ENCODE assay signal across 1 cellular context in genomic region chr1:8026153-8026975, GRCh38.
TF ChIP-seq lines count a peak whose summit lies in the region.

A gene with protein sequence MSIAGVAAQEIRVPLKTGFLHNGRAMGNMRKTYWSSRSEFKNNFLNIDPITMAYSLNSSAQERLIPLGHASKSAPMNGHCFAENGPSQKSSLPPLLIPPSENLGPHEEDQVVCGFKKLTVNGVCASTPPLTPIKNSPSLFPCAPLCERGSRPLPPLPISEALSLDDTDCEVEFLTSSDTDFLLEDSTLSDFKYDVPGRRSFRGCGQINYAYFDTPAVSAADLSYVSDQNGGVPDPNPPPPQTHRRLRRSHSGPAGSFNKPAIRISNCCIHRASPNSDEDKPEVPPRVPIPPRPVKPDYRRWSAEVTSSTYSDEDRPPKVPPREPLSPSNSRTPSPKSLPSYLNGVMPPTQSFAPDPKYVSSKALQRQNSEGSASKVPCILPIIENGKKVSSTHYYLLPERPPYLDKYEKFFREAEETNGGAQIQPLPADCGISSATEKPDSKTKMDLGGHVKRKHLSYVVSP (minus strand): TSS chr1:8026309. CDS start chr1:8015619, 10,690 bp downstream.

TF ChIP-seq in H1, 55 proteins besides CTCF, POLR2A, EP300 and RAD21 (continued from another document):
- TF ChIP-seq, protein P1, sequence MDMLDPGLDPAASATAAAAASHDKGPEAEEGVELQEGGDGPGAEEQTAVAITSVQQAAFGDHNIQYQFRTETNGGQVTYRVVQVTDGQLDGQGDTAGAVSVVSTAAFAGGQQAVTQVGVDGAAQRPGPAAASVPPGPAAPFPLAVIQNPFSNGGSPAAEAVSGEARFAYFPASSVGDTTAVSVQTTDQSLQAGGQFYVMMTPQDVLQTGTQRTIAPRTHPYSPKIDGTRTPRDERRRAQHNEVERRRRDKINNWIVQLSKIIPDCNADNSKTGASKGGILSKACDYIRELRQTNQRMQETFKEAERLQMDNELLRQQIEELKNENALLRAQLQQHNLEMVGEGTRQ (IDR thresholded peaks at IDR 0.05; ENCODE audit: low read length) = no peak
- TF ChIP-seq SIRT6 (IDR thresholded peaks at IDR 0.05; ENCODE audit: low read length) (no peak), MAFK (IDR thresholded peaks at IDR 0.05; ENCODE audit: low read depth, low read length) (no peak), CBX8 (IDR thresholded peaks at IDR 0.05; ENCODE audit: borderline replicate concordance, low read depth, low read length) (no peak), CHD1 (IDR thresholded peaks at IDR 0.05; ENCODE audit: low read depth, low read length) (no peak), HDAC2 (IDR thresholded peaks at IDR 0.05; ENCODE audit: borderline replicate concordance in 1 of 2, low read depth in 2 of 2, low read length in 2 of 2) (0 out of 4 replicates have a peak, but pooled peaks of 1 of the 2 experiments have one; percentile 27), KDM4A (IDR thresholded peaks at IDR 0.05; ENCODE audit: low read depth, low read length, severe bottlenecking) (peak; percentile 81), GTF2F1 (IDR thresholded peaks at IDR 0.05; ENCODE audit: borderline replicate concordance, low read depth, low read length) (peak; percentile 91), FOSL1 (IDR thresholded peaks at IDR 0.05; ENCODE audit: insufficient read depth, low read depth, low read length) (no peak), CBX5 (IDR thresholded peaks at IDR 0.05; ENCODE audit: low read depth, low read length) (no peak), SAP30 (IDR thresholded peaks at IDR 0.05; ENCODE audit: insufficient read depth, insufficient replicate concordance, low read length) (no peak), CHD2 (IDR thresholded peaks at IDR 0.05; ENCODE audit: low read length) (peak; percentile 64; the same call in 1 of the 2 replicates), ZNF274 (IDR thresholded peaks at IDR 0.05; ENCODE audit: borderline replicate concordance, extremely low read depth, low read length) (no peak), SP1 (IDR thresholded peaks at IDR 0.05; ENCODE audit: low read depth, low read length) (peak; percentile 78), GABPA (IDR thresholded peaks at IDR 0.05; ENCODE audit: borderline replicate concordance, insufficient read depth, low read length) (no peak), SP2 (IDR thresholded peaks at IDR 0.05; ENCODE audit: low read length) (no peak), POLR2AphosphoS5 (IDR thresholded peaks at IDR 0.05; ENCODE audit: low read depth, low read length) (peak; percentile 91), POU5F1 (IDR thresholded peaks at IDR 0.05; ENCODE audit: low read depth, low read length) (no peak), YY1 (IDR thresholded peaks at IDR 0.05; ENCODE audit: low read depth, low read length) (no peak), JUN (IDR thresholded peaks at IDR 0.05; ENCODE audit: low read depth, low read length) (no peak), KDM5A (IDR thresholded peaks at IDR 0.05; ENCODE audit: low read length) (no peak), PHF8 (conservative IDR thresholded peaks at IDR 0.05; ENCODE audit: low read depth, low read length) (no peak; the same call in 1 of the 2 replicates), RBBP5 (IDR thresholded peaks at IDR 0.05; ENCODE audit: borderline replicate concordance, low read depth, low read length) (peak; percentile 66; the same call in 1 of the 2 replicates), CREB1 (IDR thresholded peaks at IDR 0.05) (peak; percentile 68; the same call in 1 of the 2 replicates), SUZ12 (IDR thresholded peaks at IDR 0.05; ENCODE audit: low read length) (no peak), CTBP2 (IDR thresholded peaks at IDR 0.05; ENCODE audit: borderline replicate concordance, insufficient read depth, insufficient read length, low read length) (no peak), MAX (IDR thresholded peaks at IDR 0.05) (peak; percentile 99), TEAD4 (IDR thresholded peaks at IDR 0.05; ENCODE audit: low read depth, low read length) (no peak), NANOG (IDR thresholded peaks at IDR 0.05; ENCODE audit: insufficient read depth, low read depth, low read length, poor library complexity, severe bottlenecking) (no peak), NRF1 (IDR thresholded peaks at IDR 0.05; ENCODE audit: low read depth, low read length) (peak; percentile 41), TAF7 (optimal IDR thresholded peaks at IDR 0.05; ENCODE audit: borderline replicate concordance, low read depth, low read length) (peak; percentile 54), ASH2L (IDR thresholded peaks at IDR 0.05; ENCODE audit: low read length) (no peak), BRCA1 (IDR thresholded peaks at IDR 0.05; ENCODE audit: low read depth, low read length) (0 out of 2 replicates have a peak, but pooled peaks have one; percentile 4), E2F6 (IDR thresholded peaks at IDR 0.05) (peak; percentile 96), SRF (IDR thresholded peaks at IDR 0.05; ENCODE audit: low read depth, low read length) (no peak), EZH2 (IDR thresholded peaks at IDR 0.05; ENCODE audit: low read depth, low read length, severe bottlenecking) (no peak), HDAC6 (IDR thresholded peaks at IDR 0.05; ENCODE audit: low read depth, low read length) (no peak), RXRA (IDR thresholded peaks at IDR 0.05; ENCODE audit: insufficient read depth, low read depth, low read length) (no peak), BCL11A (IDR thresholded peaks at IDR 0.05; ENCODE audit: low read depth in 2 of 2, low read length in 2 of 2) (no peak), RFX5 (IDR thresholded peaks at IDR 0.05; ENCODE audit: borderline replicate concordance, low read depth, low read length) (no peak)
- TF ChIP-seq, protein P2, sequence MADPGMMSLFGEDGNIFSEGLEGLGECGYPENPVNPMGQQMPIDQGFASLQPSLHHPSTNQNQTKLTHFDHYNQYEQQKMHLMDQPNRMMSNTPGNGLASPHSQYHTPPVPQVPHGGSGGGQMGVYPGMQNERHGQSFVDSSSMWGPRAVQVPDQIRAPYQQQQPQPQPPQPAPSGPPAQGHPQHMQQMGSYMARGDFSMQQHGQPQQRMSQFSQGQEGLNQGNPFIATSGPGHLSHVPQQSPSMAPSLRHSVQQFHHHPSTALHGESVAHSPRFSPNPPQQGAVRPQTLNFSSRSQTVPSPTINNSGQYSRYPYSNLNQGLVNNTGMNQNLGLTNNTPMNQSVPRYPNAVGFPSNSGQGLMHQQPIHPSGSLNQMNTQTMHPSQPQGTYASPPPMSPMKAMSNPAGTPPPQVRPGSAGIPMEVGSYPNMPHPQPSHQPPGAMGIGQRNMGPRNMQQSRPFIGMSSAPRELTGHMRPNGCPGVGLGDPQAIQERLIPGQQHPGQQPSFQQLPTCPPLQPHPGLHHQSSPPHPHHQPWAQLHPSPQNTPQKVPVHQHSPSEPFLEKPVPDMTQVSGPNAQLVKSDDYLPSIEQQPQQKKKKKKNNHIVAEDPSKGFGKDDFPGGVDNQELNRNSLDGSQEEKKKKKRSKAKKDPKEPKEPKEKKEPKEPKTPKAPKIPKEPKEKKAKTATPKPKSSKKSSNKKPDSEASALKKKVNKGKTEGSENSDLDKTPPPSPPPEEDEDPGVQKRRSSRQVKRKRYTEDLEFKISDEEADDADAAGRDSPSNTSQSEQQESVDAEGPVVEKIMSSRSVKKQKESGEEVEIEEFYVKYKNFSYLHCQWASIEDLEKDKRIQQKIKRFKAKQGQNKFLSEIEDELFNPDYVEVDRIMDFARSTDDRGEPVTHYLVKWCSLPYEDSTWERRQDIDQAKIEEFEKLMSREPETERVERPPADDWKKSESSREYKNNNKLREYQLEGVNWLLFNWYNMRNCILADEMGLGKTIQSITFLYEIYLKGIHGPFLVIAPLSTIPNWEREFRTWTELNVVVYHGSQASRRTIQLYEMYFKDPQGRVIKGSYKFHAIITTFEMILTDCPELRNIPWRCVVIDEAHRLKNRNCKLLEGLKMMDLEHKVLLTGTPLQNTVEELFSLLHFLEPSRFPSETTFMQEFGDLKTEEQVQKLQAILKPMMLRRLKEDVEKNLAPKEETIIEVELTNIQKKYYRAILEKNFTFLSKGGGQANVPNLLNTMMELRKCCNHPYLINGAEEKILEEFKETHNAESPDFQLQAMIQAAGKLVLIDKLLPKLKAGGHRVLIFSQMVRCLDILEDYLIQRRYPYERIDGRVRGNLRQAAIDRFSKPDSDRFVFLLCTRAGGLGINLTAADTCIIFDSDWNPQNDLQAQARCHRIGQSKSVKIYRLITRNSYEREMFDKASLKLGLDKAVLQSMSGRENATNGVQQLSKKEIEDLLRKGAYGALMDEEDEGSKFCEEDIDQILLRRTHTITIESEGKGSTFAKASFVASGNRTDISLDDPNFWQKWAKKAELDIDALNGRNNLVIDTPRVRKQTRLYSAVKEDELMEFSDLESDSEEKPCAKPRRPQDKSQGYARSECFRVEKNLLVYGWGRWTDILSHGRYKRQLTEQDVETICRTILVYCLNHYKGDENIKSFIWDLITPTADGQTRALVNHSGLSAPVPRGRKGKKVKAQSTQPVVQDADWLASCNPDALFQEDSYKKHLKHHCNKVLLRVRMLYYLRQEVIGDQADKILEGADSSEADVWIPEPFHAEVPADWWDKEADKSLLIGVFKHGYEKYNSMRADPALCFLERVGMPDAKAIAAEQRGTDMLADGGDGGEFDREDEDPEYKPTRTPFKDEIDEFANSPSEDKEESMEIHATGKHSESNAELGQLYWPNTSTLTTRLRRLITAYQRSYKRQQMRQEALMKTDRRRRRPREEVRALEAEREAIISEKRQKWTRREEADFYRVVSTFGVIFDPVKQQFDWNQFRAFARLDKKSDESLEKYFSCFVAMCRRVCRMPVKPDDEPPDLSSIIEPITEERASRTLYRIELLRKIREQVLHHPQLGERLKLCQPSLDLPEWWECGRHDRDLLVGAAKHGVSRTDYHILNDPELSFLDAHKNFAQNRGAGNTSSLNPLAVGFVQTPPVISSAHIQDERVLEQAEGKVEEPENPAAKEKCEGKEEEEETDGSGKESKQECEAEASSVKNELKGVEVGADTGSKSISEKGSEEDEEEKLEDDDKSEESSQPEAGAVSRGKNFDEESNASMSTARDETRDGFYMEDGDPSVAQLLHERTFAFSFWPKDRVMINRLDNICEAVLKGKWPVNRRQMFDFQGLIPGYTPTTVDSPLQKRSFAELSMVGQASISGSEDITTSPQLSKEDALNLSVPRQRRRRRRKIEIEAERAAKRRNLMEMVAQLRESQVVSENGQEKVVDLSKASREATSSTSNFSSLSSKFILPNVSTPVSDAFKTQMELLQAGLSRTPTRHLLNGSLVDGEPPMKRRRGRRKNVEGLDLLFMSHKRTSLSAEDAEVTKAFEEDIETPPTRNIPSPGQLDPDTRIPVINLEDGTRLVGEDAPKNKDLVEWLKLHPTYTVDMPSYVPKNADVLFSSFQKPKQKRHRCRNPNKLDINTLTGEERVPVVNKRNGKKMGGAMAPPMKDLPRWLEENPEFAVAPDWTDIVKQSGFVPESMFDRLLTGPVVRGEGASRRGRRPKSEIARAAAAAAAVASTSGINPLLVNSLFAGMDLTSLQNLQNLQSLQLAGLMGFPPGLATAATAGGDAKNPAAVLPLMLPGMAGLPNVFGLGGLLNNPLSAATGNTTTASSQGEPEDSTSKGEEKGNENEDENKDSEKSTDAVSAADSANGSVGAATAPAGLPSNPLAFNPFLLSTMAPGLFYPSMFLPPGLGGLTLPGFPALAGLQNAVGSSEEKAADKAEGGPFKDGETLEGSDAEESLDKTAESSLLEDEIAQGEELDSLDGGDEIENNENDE (IDR thresholded peaks at IDR 0.05; ENCODE audit: insufficient replicate concordance, low read length) = no peak
- TF ChIP-seq, protein P3, sequence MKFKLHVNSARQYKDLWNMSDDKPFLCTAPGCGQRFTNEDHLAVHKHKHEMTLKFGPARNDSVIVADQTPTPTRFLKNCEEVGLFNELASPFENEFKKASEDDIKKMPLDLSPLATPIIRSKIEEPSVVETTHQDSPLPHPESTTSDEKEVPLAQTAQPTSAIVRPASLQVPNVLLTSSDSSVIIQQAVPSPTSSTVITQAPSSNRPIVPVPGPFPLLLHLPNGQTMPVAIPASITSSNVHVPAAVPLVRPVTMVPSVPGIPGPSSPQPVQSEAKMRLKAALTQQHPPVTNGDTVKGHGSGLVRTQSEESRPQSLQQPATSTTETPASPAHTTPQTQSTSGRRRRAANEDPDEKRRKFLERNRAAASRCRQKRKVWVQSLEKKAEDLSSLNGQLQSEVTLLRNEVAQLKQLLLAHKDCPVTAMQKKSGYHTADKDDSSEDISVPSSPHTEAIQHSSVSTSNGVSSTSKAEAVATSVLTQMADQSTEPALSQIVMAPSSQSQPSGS (IDR thresholded peaks at IDR 0.05; ENCODE audit: low read length) = no peak
